In genomic region chr17:81553616-81554181, GRCh38 we compare ENCODE assay signal across 1 cellular context.
TF ChIP-seq lines count a peak whose summit lies in the region.

No MANE protein-coding gene starts in this region.

TF ChIP-seq in H1, 55 proteins besides CTCF, POLR2A, EP300 and RAD21:
- no peak for TF ChIP-seq CREB1 (IDR thresholded peaks at IDR 0.05)
- peak; percentile 32 for TF ChIP-seq SIRT6 (IDR thresholded peaks at IDR 0.05; ENCODE audit: low read length)
